In the genomic region with DNA sequence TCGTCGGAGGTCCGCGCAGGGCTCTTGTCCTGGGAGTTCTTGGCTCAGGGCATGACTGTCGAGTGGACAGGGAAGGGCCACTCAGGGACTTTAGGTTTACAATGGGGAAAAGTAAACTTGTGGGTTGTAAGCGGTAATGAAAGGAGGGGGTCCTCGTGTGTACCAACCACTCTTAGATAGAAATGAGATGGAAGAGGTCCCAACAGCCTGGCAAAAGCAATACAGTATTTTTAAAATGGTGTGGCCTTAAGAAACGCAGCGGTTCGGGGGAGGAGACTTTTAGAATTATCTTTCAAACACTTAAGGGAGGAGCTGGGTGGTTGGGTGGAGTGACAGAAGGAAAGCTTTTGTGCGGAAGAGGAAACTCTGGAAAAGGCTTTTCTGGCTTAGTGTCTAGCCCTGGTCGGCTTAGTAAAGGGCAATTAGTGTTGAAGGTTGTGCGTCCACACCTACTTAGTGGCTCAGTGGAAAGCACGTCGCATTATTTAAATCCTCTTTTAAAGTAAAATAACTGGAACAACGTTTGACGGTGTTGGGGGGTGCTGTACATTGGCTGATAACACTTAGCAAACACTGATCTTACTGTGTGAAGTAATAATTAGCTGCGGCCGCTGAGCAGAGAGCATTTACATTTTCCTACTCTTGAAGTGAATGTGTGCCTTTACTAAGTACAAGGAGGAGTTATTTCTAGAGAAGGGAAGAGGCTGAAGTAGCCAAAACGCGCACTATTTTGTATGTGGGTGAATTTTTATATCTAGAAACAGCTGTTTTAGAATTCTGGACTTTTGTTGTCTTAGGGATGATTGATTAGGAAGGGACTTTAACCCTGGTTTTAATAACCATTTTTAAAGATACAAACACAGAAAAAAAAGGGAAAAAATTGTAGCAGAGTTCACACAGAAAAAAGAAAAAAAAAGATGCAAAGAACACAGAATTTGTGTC, we compare ENCODE assay signal across 1 cellular context.
TF ChIP-seq lines count a peak whose summit lies in the region.

No MANE protein-coding gene starts in this region.

TF ChIP-seq in GM12878, 131 proteins besides CTCF, POLR2A, EP300 and RAD21 (continued from another document and continues in another):
- TF ChIP-seq BRCA1 (IDR thresholded peaks at IDR 0.05; ENCODE audit: low read depth, low read length) (no peak), ZBED1 (IDR thresholded peaks at IDR 0.05; ENCODE audit: borderline replicate concordance) (peak; percentile 26; the same call in 1 of the 2 replicates), EZH2 (IDR thresholded peaks at IDR 0.05; ENCODE audit: borderline replicate concordance, control insufficient read depth, low read depth, low read length) (no peak), STAT3 (IDR thresholded peaks at IDR 0.05; ENCODE audit: low read depth, low read length) (no peak; the same call in 1 of the 2 replicates), IKZF1 (conservative IDR thresholded peaks at IDR 0.05) (peak; percentile 30), ZNF384 (IDR thresholded peaks at IDR 0.05; ENCODE audit: borderline replicate concordance, low read depth, low read length) (no peak), NR2C1 (IDR thresholded peaks at IDR 0.05) (no peak), PAX8 (IDR thresholded peaks at IDR 0.05) (no peak), NFYA (IDR thresholded peaks at IDR 0.05; ENCODE audit: borderline replicate concordance, low read depth, low read length) (no peak), DPF2 (IDR thresholded peaks at IDR 0.05) (no peak), SUPT20H (IDR thresholded peaks at IDR 0.05; ENCODE audit: borderline replicate concordance, control insufficient read depth, low read depth, low read length) (no peak), STAT1 (conservative IDR thresholded peaks at IDR 0.05) (no peak), CREM (IDR thresholded peaks at IDR 0.05; ENCODE audit: low read depth) (peak; percentile 30; the same call in 1 of the 2 replicates), PML (IDR thresholded peaks at IDR 0.05; ENCODE audit: low read length) (no peak), SMC3 (IDR thresholded peaks at IDR 0.05; ENCODE audit: borderline replicate concordance, low read length) (no peak; the same call in 1 of the 2 replicates), CHD2 (IDR thresholded peaks at IDR 0.05; ENCODE audit: borderline replicate concordance, low read depth, low read length) (no peak), EED (IDR thresholded peaks at IDR 0.05; ENCODE audit: low read depth) (no peak; the same call in 1 of the 2 replicates), KAT2A (conservative IDR thresholded peaks at IDR 0.05; ENCODE audit: control insufficient read depth, low read depth, low read length) (no peak), ZNF622 (IDR thresholded peaks at IDR 0.05) (no peak), NFXL1 (IDR thresholded peaks at IDR 0.05; ENCODE audit: borderline replicate concordance) (no peak), LARP7 (IDR thresholded peaks at IDR 0.05) (no peak), JUNB (IDR thresholded peaks at IDR 0.05) (peak; percentile 79), YBX1 (IDR thresholded peaks at IDR 0.05) (no peak), BACH1 (IDR thresholded peaks at IDR 0.05; ENCODE audit: borderline replicate concordance) (peak; percentile 39; the same call in 1 of the 2 replicates), MTA3 (IDR thresholded peaks at IDR 0.05; ENCODE audit: borderline replicate concordance, low read length) (peak; percentile 37; the same call in 1 of the 2 replicates), SIN3A (IDR thresholded peaks at IDR 0.05; ENCODE audit: low read depth, low read length) (no peak), GABPA (IDR thresholded peaks at IDR 0.05; ENCODE audit: low read depth) (0 out of 2 replicates have a peak, but pooled peaks have one; percentile 47), ZNF24 (IDR thresholded peaks at IDR 0.05) (no peak), HCFC1 (IDR thresholded peaks at IDR 0.05; ENCODE audit: low read length) (no peak), MTA2 (IDR thresholded peaks at IDR 0.05; ENCODE audit: low read depth) (peak; percentile 72), TARDBP (IDR thresholded peaks at IDR 0.05; ENCODE audit: borderline replicate concordance) (no peak), TCF3 (IDR thresholded peaks at IDR 0.05; ENCODE audit: borderline replicate concordance, insufficient read depth, low read depth, low read length) (no peak), TAF1 (IDR thresholded peaks at IDR 0.05; ENCODE audit: borderline replicate concordance, low read depth, low read length) (no peak; the same call in 1 of the 2 replicates), ZNF217 (IDR thresholded peaks at IDR 0.05) (0 out of 2 replicates have a peak, but pooled peaks have one; percentile 18)
- TF ChIP-seq, protein P1, sequence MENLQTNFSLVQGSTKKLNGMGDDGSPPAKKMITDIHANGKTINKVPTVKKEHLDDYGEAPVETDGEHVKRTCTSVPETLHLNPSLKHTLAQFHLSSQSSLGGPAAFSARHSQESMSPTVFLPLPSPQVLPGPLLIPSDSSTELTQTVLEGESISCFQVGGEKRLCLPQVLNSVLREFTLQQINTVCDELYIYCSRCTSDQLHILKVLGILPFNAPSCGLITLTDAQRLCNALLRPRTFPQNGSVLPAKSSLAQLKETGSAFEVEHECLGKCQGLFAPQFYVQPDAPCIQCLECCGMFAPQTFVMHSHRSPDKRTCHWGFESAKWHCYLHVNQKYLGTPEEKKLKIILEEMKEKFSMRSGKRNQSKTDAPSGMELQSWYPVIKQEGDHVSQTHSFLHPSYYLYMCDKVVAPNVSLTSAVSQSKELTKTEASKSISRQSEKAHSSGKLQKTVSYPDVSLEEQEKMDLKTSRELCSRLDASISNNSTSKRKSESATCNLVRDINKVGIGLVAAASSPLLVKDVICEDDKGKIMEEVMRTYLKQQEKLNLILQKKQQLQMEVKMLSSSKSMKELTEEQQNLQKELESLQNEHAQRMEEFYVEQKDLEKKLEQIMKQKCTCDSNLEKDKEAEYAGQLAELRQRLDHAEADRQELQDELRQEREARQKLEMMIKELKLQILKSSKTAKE (IDR thresholded peaks at IDR 0.05; ENCODE audit: low read depth, poor library complexity, severe bottlenecking): peak; percentile 24
- TF ChIP-seq, protein P2, sequence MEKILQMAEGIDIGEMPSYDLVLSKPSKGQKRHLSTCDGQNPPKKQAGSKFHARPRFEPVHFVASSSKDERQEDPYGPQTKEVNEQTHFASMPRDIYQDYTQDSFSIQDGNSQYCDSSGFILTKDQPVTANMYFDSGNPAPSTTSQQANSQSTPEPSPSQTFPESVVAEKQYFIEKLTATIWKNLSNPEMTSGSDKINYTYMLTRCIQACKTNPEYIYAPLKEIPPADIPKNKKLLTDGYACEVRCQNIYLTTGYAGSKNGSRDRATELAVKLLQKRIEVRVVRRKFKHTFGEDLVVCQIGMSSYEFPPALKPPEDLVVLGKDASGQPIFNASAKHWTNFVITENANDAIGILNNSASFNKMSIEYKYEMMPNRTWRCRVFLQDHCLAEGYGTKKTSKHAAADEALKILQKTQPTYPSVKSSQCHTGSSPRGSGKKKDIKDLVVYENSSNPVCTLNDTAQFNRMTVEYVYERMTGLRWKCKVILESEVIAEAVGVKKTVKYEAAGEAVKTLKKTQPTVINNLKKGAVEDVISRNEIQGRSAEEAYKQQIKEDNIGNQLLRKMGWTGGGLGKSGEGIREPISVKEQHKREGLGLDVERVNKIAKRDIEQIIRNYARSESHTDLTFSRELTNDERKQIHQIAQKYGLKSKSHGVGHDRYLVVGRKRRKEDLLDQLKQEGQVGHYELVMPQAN (conservative IDR thresholded peaks at IDR 0.05): no peak; the same call in 1 of the 2 replicates
- TF ChIP-seq, protein P3, sequence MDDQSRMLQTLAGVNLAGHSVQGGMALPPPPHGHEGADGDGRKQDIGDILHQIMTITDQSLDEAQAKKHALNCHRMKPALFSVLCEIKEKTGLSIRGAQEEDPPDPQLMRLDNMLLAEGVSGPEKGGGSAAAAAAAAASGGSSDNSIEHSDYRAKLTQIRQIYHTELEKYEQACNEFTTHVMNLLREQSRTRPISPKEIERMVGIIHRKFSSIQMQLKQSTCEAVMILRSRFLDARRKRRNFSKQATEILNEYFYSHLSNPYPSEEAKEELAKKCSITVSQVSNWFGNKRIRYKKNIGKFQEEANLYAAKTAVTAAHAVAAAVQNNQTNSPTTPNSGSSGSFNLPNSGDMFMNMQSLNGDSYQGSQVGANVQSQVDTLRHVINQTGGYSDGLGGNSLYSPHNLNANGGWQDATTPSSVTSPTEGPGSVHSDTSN (IDR thresholded peaks at IDR 0.05; ENCODE audit: insufficient replicate concordance, low read depth, low read length): peak; percentile 36
- TF ChIP-seq, protein P4, sequence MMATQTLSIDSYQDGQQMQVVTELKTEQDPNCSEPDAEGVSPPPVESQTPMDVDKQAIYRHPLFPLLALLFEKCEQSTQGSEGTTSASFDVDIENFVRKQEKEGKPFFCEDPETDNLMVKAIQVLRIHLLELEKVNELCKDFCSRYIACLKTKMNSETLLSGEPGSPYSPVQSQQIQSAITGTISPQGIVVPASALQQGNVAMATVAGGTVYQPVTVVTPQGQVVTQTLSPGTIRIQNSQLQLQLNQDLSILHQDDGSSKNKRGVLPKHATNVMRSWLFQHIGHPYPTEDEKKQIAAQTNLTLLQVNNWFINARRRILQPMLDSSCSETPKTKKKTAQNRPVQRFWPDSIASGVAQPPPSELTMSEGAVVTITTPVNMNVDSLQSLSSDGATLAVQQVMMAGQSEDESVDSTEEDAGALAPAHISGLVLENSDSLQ (IDR thresholded peaks at IDR 0.05): peak; percentile 77
- TF ChIP-seq, protein P5, sequence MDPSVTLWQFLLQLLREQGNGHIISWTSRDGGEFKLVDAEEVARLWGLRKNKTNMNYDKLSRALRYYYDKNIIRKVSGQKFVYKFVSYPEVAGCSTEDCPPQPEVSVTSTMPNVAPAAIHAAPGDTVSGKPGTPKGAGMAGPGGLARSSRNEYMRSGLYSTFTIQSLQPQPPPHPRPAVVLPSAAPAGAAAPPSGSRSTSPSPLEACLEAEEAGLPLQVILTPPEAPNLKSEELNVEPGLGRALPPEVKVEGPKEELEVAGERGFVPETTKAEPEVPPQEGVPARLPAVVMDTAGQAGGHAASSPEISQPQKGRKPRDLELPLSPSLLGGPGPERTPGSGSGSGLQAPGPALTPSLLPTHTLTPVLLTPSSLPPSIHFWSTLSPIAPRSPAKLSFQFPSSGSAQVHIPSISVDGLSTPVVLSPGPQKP (IDR thresholded peaks at IDR 0.05; ENCODE audit: low read depth, low read length): no peak
- TF ChIP-seq, protein P6, sequence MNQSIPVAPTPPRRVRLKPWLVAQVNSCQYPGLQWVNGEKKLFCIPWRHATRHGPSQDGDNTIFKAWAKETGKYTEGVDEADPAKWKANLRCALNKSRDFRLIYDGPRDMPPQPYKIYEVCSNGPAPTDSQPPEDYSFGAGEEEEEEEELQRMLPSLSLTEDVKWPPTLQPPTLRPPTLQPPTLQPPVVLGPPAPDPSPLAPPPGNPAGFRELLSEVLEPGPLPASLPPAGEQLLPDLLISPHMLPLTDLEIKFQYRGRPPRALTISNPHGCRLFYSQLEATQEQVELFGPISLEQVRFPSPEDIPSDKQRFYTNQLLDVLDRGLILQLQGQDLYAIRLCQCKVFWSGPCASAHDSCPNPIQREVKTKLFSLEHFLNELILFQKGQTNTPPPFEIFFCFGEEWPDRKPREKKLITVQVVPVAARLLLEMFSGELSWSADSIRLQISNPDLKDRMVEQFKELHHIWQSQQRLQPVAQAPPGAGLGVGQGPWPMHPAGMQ (IDR thresholded peaks at IDR 0.05; ENCODE audit: borderline replicate concordance): no peak
- TF ChIP-seq, protein P7, sequence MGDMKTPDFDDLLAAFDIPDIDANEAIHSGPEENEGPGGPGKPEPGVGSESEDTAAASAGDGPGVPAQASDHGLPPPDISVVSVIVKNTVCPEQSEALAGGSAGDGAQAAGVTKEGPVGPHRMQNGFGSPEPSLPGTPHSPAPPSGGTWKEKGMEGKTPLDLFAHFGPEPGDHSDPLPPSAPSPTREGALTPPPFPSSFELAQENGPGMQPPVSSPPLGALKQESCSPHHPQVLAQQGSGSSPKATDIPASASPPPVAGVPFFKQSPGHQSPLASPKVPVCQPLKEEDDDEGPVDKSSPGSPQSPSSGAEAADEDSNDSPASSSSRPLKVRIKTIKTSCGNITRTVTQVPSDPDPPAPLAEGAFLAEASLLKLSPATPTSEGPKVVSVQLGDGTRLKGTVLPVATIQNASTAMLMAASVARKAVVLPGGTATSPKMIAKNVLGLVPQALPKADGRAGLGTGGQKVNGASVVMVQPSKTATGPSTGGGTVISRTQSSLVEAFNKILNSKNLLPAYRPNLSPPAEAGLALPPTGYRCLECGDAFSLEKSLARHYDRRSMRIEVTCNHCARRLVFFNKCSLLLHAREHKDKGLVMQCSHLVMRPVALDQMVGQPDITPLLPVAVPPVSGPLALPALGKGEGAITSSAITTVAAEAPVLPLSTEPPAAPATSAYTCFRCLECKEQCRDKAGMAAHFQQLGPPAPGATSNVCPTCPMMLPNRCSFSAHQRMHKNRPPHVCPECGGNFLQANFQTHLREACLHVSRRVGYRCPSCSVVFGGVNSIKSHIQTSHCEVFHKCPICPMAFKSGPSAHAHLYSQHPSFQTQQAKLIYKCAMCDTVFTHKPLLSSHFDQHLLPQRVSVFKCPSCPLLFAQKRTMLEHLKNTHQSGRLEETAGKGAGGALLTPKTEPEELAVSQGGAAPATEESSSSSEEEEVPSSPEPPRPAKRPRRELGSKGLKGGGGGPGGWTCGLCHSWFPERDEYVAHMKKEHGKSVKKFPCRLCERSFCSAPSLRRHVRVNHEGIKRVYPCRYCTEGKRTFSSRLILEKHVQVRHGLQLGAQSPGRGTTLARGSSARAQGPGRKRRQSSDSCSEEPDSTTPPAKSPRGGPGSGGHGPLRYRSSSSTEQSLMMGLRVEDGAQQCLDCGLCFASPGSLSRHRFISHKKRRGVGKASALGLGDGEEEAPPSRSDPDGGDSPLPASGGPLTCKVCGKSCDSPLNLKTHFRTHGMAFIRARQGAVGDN (IDR thresholded peaks at IDR 0.05): no peak; the same call in 1 of the 2 replicates
- TF ChIP-seq, protein P8, sequence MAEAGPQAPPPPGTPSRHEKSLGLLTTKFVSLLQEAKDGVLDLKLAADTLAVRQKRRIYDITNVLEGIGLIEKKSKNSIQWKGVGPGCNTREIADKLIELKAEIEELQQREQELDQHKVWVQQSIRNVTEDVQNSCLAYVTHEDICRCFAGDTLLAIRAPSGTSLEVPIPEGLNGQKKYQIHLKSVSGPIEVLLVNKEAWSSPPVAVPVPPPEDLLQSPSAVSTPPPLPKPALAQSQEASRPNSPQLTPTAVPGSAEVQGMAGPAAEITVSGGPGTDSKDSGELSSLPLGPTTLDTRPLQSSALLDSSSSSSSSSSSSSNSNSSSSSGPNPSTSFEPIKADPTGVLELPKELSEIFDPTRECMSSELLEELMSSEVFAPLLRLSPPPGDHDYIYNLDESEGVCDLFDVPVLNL (IDR thresholded peaks at IDR 0.05; ENCODE audit: low read depth, low read length): no peak
